In the genomic region with DNA sequence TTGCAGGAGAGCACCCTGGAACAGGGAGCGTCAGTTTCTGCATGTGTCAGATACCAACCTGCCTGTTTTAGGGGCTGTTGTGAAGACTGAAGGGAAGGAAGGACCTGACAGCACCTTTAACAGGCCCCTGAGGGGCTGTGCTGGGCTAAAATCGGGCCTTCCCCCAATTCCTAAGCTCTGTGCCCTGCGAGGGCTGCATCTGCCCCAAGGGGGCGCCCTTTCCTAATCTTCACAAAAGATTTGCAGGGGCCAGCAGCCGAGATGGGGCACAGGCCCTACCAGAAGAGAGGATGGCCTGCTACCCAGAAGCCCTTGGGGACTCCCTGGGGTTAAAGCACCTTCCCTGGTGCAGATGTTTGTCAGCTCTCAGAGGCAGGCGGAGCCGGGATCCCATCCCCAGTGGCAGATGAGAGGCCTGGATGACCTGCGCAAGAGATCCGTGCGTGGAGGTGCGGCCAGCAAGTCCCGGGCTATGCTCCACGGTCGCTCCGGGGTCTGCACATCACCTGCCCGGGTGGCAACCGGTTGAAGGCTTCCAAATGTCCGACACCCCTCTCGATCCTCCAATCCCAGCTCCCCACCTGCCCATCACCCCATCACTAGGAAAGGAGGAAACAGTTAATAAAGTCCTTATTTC, we compare ENCODE assay signal across 8 cellular contexts. TPM values are rescaled to one million over a fixed set of nuclear protein-coding genes. Genes with fewer than 3 reads are reported as not detected.
A peak's percentile ranks its signal among the peaks of the same experiment; 100 is the strongest.
DNase-seq lines count a peak whose midpoint lies in the region; ATAC-seq and TF ChIP-seq lines count a peak whose summit lies in the region.

No MANE protein-coding gene starts in this region.

- CTCF ChIA-PET in Calu3 (lab: Charles Lee) (interaction anchor here (0.6 to 2.5 kb wide), 6 partner anchors 28 to 133 kb away, joined by 3 to 14 read pairs (median 4); a partner anchor contains a TSS), HEK293 (lab: Yijun Ruan, JAX) (interaction anchor here (0.5 to 13.9 kb wide), 44 partner anchors 9 to 432 kb away, joined by 3 to 234 read pairs (median 4); no protein-coding TSS in a partner anchor), OCI-LY7 (lab: Charles Lee; ENCODE audit: unreplicated experiment) (interaction anchor here (1.0 kb wide), 1 partner anchor 30 kb away, joined by 3 read pairs; no protein-coding TSS in a partner anchor)

- H3K4me3 Mint-ChIP-seq in Calu3 (ENCODE audit: low read depth, unreplicated experiment) = no peak overlapping the region
- no peak overlapping the region for H3K4me3 Mint-ChIP-seq in stimulated activated naive CD8-positive, alpha-beta T cell treated with anti-CD3 and anti-CD28 coated beads, Interleukin-15, amount 100 ng/mL, for 72 hours

- no peaks in the 10 kb centered on the region for H3K9me3 Mint-ChIP-seq in Calu3 (ENCODE audit: low read depth, unreplicated experiment)
- no peaks in the 10 kb centered on the region for H3K9me3 Mint-ChIP-seq in stimulated activated naive CD8-positive, alpha-beta T cell treated with anti-CD3 and anti-CD28 coated beads, Interleukin-15, amount 100 ng/mL, for 72 hours

- H3K36me3 ChIP-seq in HEK293 (ENCODE audit: control insufficient read depth in 2 of 2, insufficient read depth in 1 of 2, low read length in 2 of 2) (no peaks in the 10 kb centered on the region), OCI-LY7 (ENCODE audit: insufficient read depth, low read length) (no peaks in the 10 kb centered on the region)

- H3K79me2 ChIP-seq in OCI-LY7 (ENCODE audit: insufficient read depth, low read depth, low read length) = no peaks in the 10 kb centered on the region

- H3K27ac Mint-ChIP-seq in Calu3 (ENCODE audit: unreplicated experiment) = no peak overlapping the region
- H3K27ac Mint-ChIP-seq in stimulated activated naive CD8-positive, alpha-beta T cell treated with anti-CD3 and anti-CD28 coated beads, Interleukin-15, amount 100 ng/mL, for 72 hours = peak overlapping the region in 1 of 2 donors; percentile 66

- H4K20me1 ChIP-seq in OCI-LY7 (ENCODE audit: insufficient read depth, low read length) = no peaks in the 10 kb centered on the region

- H3K9me2 ChIP-seq in OCI-LY7 (ENCODE audit: insufficient read depth, low read length) = no peaks in the 10 kb centered on the region

- peaks cover 87% of the 10 kb centered on the region for H3K27me3 Mint-ChIP-seq in Calu3 (ENCODE audit: unreplicated experiment)
- peaks cover 72% of the 10 kb centered on the region for H3K27me3 Mint-ChIP-seq in stimulated activated naive CD8-positive, alpha-beta T cell treated with anti-CD3 and anti-CD28 coated beads, Interleukin-15, amount 100 ng/mL, for 72 hours

- DNase-seq in Calu3 = peak; percentile 74
- peak; percentile 82 for DNase-seq in OCI-LY7 (ENCODE audit: low spot score)
- DNase-seq in anterior cingulate cortex (lab: John Stamatoyannopoulos, UW) = peak in 43 of 58 donors; percentile 3 to 78 (median 20)
- peak; percentile 29 for DNase-seq in kidney glomerular epithelial cell (lab: John Stamatoyannopoulos, UW)
- DNase-seq in stimulated activated naive CD8-positive, alpha-beta T cell treated with anti-CD3 and anti-CD28 coated beads, Interleukin-15, amount 100 ng/mL, for 72 hours = peak; percentile 52 to 60
- DNase-seq in GDM1 (lab: John Stamatoyannopoulos, UW) = no peak

- no peaks in the 10 kb centered on the region for H3K4me1 Mint-ChIP-seq in Calu3 (ENCODE audit: low read depth, unreplicated experiment)
- H3K4me1 Mint-ChIP-seq in stimulated activated naive CD8-positive, alpha-beta T cell treated with anti-CD3 and anti-CD28 coated beads, Interleukin-15, amount 100 ng/mL, for 72 hours = no peaks in the 10 kb centered on the region

- peak overlapping the region; percentile 86 for H3K4me2 ChIP-seq in OCI-LY7 (ENCODE audit: low read length)

- H3K27ac ChIP-seq in HEK293 (ENCODE audit: extremely low read depth, low read depth, low read length) (no peak overlapping the region), OCI-LY7 (ENCODE audit: low read depth, low read length, poor library complexity, severe bottlenecking) (peak overlapping the region; percentile 83)

- no peaks in the 10 kb centered on the region for H3K9me3 ChIP-seq in HEK293 (ENCODE audit: control insufficient read depth, insufficient read depth, low read depth, low read length)
- H3K9me3 ChIP-seq in OCI-LY7 (ENCODE audit: low read length) = no peaks in the 10 kb centered on the region

- H3K36me3 Mint-ChIP-seq in Calu3 (ENCODE audit: insufficient read depth, unreplicated experiment) = no peaks in the 10 kb centered on the region

- intact Hi-C loops in Calu3 (cut with micrococcal nuclease; ENCODE audit: unreplicated experiment) (loop anchor here (2.0 kb wide), 1 partner anchor 114 kb away; no protein-coding TSS in a partner anchor), OCI-LY7 (cut with micrococcal nuclease; ENCODE audit: unreplicated experiment) (loop anchor here (1.0 kb wide), 1 partner anchor 30 kb away; no protein-coding TSS in a partner anchor)

- TF ChIP-seq CTCF in Calu3 (IDR thresholded peaks at IDR 0.05; ENCODE audit: unreplicated experiment) (peak; percentile 53), HEK293 (tag by site-specific recombination; IDR thresholded peaks at IDR 0.05) (peak; percentile 61; the same call in 1 of the 2 replicates), OCI-LY7 (conservative IDR thresholded peaks at IDR 0.05; ENCODE audit: low read length) (peak; percentile 93)

- ATAC-seq in stimulated activated naive CD8-positive, alpha-beta T cell treated with anti-CD3 and anti-CD28 coated beads, Interleukin-15, amount 100 ng/mL, for 72 hours = peak; percentile 71
- no peak for ATAC-seq in HG02763 (IDR thresholded peaks at IDR 0.05; ENCODE audit: unreplicated experiment)

- H3K4me3 ChIP-seq in HEK293 (ENCODE audit: low read depth, low read length) = no peak overlapping the region
- no peak overlapping the region for H3K4me3 ChIP-seq in OCI-LY7 (ENCODE audit: low read depth, low read length, poor library complexity, severe bottlenecking)

- H2AFZ ChIP-seq in OCI-LY7 (ENCODE audit: low read length) = peak overlapping the region; percentile 76; the same call in 1 of the 2 replicates

- H3K4me1 ChIP-seq in HEK293 (ENCODE audit: control insufficient read depth, insufficient read depth, low read length) (no peaks in the 10 kb centered on the region), OCI-LY7 (ENCODE audit: insufficient read depth, low read length, poor library complexity, severe bottlenecking) (peaks cover 44% of the 10 kb centered on the region)

- POLR2A ChIA-PET in HEK293 (lab: Yijun Ruan, JAX) = interaction anchor here (1.0 to 1.6 kb wide), 2 partner anchors 84 to 133 kb away, joined by 4 read pairs; a partner anchor contains a TSS
- POLR2A ChIA-PET in OCI-LY7 (lab: Charles Lee) = interaction anchor here (1.1 to 1.8 kb wide), 2 partner anchors 15 to 24 kb away, joined by 4 to 5 read pairs; no protein-coding TSS in a partner anchor

- no TSS peak for BruUV-seq in Calu3 (replicated peaks; lab: Mats Ljungman, UMichigan)
- no TSS peak for BruUV-seq in OCI-LY7 (replicated peaks; lab: Mats Ljungman, UMichigan)

TF ChIP-seq in HEK293, 187 proteins besides CTCF, POLR2A, EP300 and RAD21 (continues in another document):
- TF ChIP-seq KLF9 (tag by site-specific recombination; IDR thresholded peaks at IDR 0.05; ENCODE audit: low read depth) (no peak), ZNF76 (tag by site-specific recombination; IDR thresholded peaks at IDR 0.05; ENCODE audit: borderline replicate concordance, low read depth) (peak; percentile 24; the same call in 1 of the 2 replicates), ZNF404 (tag by site-specific recombination; IDR thresholded peaks at IDR 0.05) (no peak), OVOL3 (tag by site-specific recombination; IDR thresholded peaks at IDR 0.05) (no peak), KLF10 (tag by site-specific recombination; IDR thresholded peaks at IDR 0.05) (no peak), HOXA7 (CRISPR knock-in tag; IDR thresholded peaks at IDR 0.05; ENCODE audit: borderline replicate concordance) (no peak), ZFP37 (tag by site-specific recombination; IDR thresholded peaks at IDR 0.05) (no peak), SCRT1 (tag by site-specific recombination; IDR thresholded peaks at IDR 0.05; ENCODE audit: borderline replicate concordance) (no peak), ZFP69B (tag by site-specific recombination; IDR thresholded peaks at IDR 0.05) (no peak), ZNF292 (tag by site-specific recombination; IDR thresholded peaks at IDR 0.05; ENCODE audit: borderline replicate concordance, low read depth) (no peak), ZBTB20 (tag by site-specific recombination; IDR thresholded peaks at IDR 0.05) (no peak), ZNF558 (tag by site-specific recombination; IDR thresholded peaks at IDR 0.05) (no peak), ZNF48 (tag by site-specific recombination; IDR thresholded peaks at IDR 0.05) (no peak), ZSCAN30 (tag by site-specific recombination; IDR thresholded peaks at IDR 0.05) (peak; percentile 83; the same call in 1 of the 2 replicates), ZNF335 (tag by site-specific recombination; conservative IDR thresholded peaks at IDR 0.05) (no peak), BCL11B (tag by site-specific recombination; IDR thresholded peaks at IDR 0.05; ENCODE audit: low read depth) (no peak), ZNF660 (tag by site-specific recombination; IDR thresholded peaks at IDR 0.05) (0 out of 2 replicates have a peak, but pooled peaks have one; percentile 45)
- TF ChIP-seq, protein P1, sequence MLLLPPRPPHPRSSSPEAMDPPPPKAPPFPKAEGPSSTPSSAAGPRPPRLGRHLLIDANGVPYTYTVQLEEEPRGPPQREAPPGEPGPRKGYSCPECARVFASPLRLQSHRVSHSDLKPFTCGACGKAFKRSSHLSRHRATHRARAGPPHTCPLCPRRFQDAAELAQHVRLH (tag by site-specific recombination; IDR thresholded peaks at IDR 0.05) = no peak
- TF ChIP-seq, protein P2, sequence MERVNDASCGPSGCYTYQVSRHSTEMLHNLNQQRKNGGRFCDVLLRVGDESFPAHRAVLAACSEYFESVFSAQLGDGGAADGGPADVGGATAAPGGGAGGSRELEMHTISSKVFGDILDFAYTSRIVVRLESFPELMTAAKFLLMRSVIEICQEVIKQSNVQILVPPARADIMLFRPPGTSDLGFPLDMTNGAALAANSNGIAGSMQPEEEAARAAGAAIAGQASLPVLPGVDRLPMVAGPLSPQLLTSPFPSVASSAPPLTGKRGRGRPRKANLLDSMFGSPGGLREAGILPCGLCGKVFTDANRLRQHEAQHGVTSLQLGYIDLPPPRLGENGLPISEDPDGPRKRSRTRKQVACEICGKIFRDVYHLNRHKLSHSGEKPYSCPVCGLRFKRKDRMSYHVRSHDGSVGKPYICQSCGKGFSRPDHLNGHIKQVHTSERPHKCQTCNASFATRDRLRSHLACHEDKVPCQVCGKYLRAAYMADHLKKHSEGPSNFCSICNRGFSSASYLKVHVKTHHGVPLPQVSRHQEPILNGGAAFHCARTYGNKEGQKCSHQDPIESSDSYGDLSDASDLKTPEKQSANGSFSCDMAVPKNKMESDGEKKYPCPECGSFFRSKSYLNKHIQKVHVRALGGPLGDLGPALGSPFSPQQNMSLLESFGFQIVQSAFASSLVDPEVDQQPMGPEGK (tag by site-specific recombination; IDR thresholded peaks at IDR 0.05) = peak; percentile 17; the same call in 1 of the 2 replicates

RNA-seq across cellular contexts. Expression of a gene that starts 53.6 kb away (rescaled TPM):
- 0.59 and 1.1 TPM in 2 replicates for total RNA-seq in Calu3 (2022)
- not detected in 2 replicates for total RNA-seq in OCI-LY7 (2014; rRNA removed; shearing (Covaris generic))
- total RNA-seq in OCI-LY7 (2022) = not detected in 2 replicates
